19 cellular contexts compared by ENCODE assay signal in the genomic region with DNA sequence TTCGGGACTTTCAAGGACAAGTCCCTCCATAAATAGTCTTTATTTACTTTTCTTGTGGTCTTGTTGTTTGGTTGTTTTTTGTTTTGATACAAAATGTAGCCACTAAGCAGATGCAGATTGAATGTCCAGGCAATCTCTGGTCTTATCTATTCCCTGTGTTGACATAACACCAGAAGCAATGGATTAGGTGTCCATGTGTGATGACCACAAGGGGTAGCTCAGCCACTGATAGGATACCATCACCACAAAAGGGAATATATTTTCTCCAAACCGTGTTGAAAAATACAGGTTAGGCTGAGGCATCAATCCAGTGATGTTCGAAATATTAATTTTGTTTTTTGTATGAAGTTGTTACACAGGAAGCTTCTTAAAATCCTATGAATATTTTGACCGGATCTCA.
DNase-seq lines count a peak whose midpoint lies in the region; ATAC-seq, FAIRE-seq and TF ChIP-seq lines count a peak whose summit lies in the region.
"Had no signal": no experiment of that assay in that cellular context is flagged by ENCODE, and none has a peak within 500 bp of the region (broad histone marks: within the 10 kb centered on the region; RNA-seq: fewer than 3 reads in every experiment).

No MANE protein-coding gene starts in this region.

- H3K4me1 ChIP-seq in HepG2 (ENCODE audit: insufficient read depth, low read length) = peaks cover 44% of the 10 kb centered on the region
- peaks cover 0 to 4% (median 0%) of the 10 kb centered on the region in 4 donors for H3K4me1 ChIP-seq in right lobe of liver
- H3K4me1 ChIP-seq in hepatocyte (ENCODE audit: insufficient read depth) = no peaks in the 10 kb centered on the region

- TF ChIP-seq POLR2A in HepG2 (IDR thresholded peaks at IDR 0.05; ENCODE audit: insufficient read depth in 1 of 2, low read depth in 2 of 2, low read length in 2 of 2) (no peak), right lobe of liver (IDR thresholded peaks at IDR 0.05) (no peak)

- peaks cover 18 to 44% of the 10 kb centered on the region in 2 donors for H3K27me3 Mint-ChIP-seq in natural killer cell treated with Interleukin-12 subunit alpha and Interleukin-12 subunit beta and Interleukin-15 and Interleukin-18, amount 100 ng/mL, for 72 hours

- H3K27ac Mint-ChIP-seq in natural killer cell treated with Interleukin-12 subunit alpha and Interleukin-12 subunit beta and Interleukin-15 and Interleukin-18, amount 100 ng/mL, for 72 hours = peak overlapping the region in 1 of 2 donors; percentile 32
- H3K27ac Mint-ChIP-seq: activated CD8-positive, alpha-beta T cell treated with anti-CD3 and anti-CD28 coated beads, Interleukin-2, amount 10 ng/mL, durations not matched to agents 7 days and 5 days; activated naive CD8-positive, alpha-beta T cell treated with anti-CD3 and anti-CD28 coated beads, Interleukin-2, amount 50 U/mL, for 24 hours; T-cell had no signal

- H3K36me3 Mint-ChIP-seq in natural killer cell treated with Interleukin-12 subunit alpha and Interleukin-12 subunit beta and Interleukin-15 and Interleukin-18, amount 100 ng/mL, for 72 hours = no peaks in the 10 kb centered on the region

- ATAC-seq in HepG2 = peak; percentile 68
- no peak for ATAC-seq in right lobe of liver
- peak; percentile 54 for ATAC-seq in SK-N-SH treated with all-trans-retinoic acid at 6 μM for 48 hours
- no peak for ATAC-seq in HG02870 (IDR thresholded peaks at IDR 0.05; ENCODE audit: unreplicated experiment)
- no peak for ATAC-seq in natural killer cell treated with Interleukin-12 subunit alpha and Interleukin-12 subunit beta and Interleukin-15 and Interleukin-18, amount 100 ng/mL, for 72 hours
- ATAC-seq: activated CD8-positive, alpha-beta T cell treated with anti-CD3 and anti-CD28 coated beads, Interleukin-2, amount 10 ng/mL, durations not matched to agents 7 days and 5 days; activated naive CD8-positive, alpha-beta T cell treated with anti-CD3 and anti-CD28 coated beads, Interleukin-2, amount 50 U/mL, for 24 hours; T-cell had no signal

- DNase-seq in HepG2 (ENCODE audit: low spot score) = peak; percentile 51
- DNase-seq in right lobe of liver = no peak
- DNase-seq in fibroblast of mammary gland (ENCODE audit: low read depth) = peak; percentile 44
- DNase-seq in KBM-7 = no peak
- DNase-seq in natural killer cell treated with Interleukin-12 subunit alpha and Interleukin-12 subunit beta and Interleukin-15 and Interleukin-18, amount 100 ng/mL, for 72 hours (ENCODE audit: low spot score) = no peak
- no peak for DNase-seq in hepatocyte (ENCODE audit: low spot score)
- DNase-seq: activated CD8-positive, alpha-beta T cell treated with anti-CD3 and anti-CD28 coated beads, Interleukin-2, amount 10 ng/mL, durations not matched to agents 7 days and 5 days; activated naive CD8-positive, alpha-beta T cell treated with anti-CD3 and anti-CD28 coated beads, Interleukin-2, amount 50 U/mL, for 24 hours; AML-193; head of caudate nucleus; NCI-H2171; NCI-H82; RPMI8226; sigmoid colon; stimulated activated CD4-positive, alpha-beta T cell treated with anti-CD3 and anti-CD28 coated beads, Interleukin-2, amount 100 ng/mL, for 24 hours; T-cell had no signal

- peak; percentile 67 for TF ChIP-seq CTCF in HepG2 (CRISPR knock-in tag; IDR thresholded peaks at IDR 0.05)
- no peak for TF ChIP-seq CTCF in right lobe of liver (IDR thresholded peaks at IDR 0.05)
- peak; percentile 36 for TF ChIP-seq CTCF in fibroblast of mammary gland (conservative IDR thresholded peaks at IDR 0.05; ENCODE audit: control insufficient read depth, insufficient read depth, low read depth, low read length)
- TF ChIP-seq CTCF in hepatocyte (IDR thresholded peaks at IDR 0.05; ENCODE audit: poor library complexity) = no peak

- H3K27me3 ChIP-seq in HepG2 (ENCODE audit: control insufficient read depth in 1 of 2, insufficient read depth in 2 of 2, low read length in 2 of 2) (no peaks in the 10 kb centered on the region; a peak in 2 of 5 replicates), right lobe of liver (no peaks in the 10 kb centered on the region), hepatocyte (no peaks in the 10 kb centered on the region)
- H3K27me3 ChIP-seq: sigmoid colon had no signal

- H3K4me3 ChIP-seq in HepG2 (replicated peaks in 1 of 3; ENCODE audit: insufficient read depth in 1 of 3, low read depth in 2 of 3, low read length in 3 of 3) (no peak overlapping the region), right lobe of liver (no peak overlapping the region), fibroblast of mammary gland (ENCODE audit: control insufficient read depth, low read depth, low read length) (no peak overlapping the region), hepatocyte (no peak overlapping the region)
- H3K4me3 ChIP-seq: sigmoid colon had no signal

- CTCF ChIA-PET in HepG2 (lab: Yijun Ruan, JAX; ENCODE audit: low intra/inter-chr PET ratio, low total read pairs) = interaction anchor here (6.0 kb wide), 1 partner anchor 263 kb away, joined by 84 read pairs; no protein-coding TSS in a partner anchor

- no peak overlapping the region for H3K9ac ChIP-seq in HepG2 (ENCODE audit: insufficient read depth, low read depth, low read length)

- intact Hi-C loops in HepG2 (cut with micrococcal nuclease; ENCODE audit: unreplicated experiment) = loop anchor here (5.0 kb wide), 3 partner anchors 34 to 119 kb away; no protein-coding TSS in a partner anchor
- intact Hi-C loops in right lobe of liver (cut with DNase I) = loop anchor here in 1 of 2 donors (10.0 kb wide), 1 partner anchor 262 kb away; no protein-coding TSS in a partner anchor

- FAIRE-seq in HepG2 (lab: Jason Lieb, UNC) = peak; percentile 42
- FAIRE-seq: keratinocyte had no signal

- TF ChIP-seq RAD21 in HepG2 (CRISPR knock-in tag; IDR thresholded peaks at IDR 0.05) = peak; percentile 32; the same call in 1 of the 2 replicates

- BruUV-seq in HepG2 (replicated peaks; lab: Mats Ljungman, UMichigan) = no TSS peak

- H3K27ac ChIP-seq in HepG2 (ENCODE audit: extremely low read length, insufficient read depth, low read length) = no peak overlapping the region
- no peak overlapping the region for H3K27ac ChIP-seq in right lobe of liver
- no peak overlapping the region for H3K27ac ChIP-seq in hepatocyte
- H3K27ac ChIP-seq: sigmoid colon had no signal

- H2AFZ ChIP-seq in HepG2 (ENCODE audit: low read length) = no peak overlapping the region
- H2AFZ ChIP-seq in hepatocyte = no peak overlapping the region

- H3K36me3 ChIP-seq in HepG2 (replicated peaks in 1 of 2; ENCODE audit: control insufficient read depth in 1 of 2, insufficient read depth in 2 of 2, low read length in 2 of 2) = no peaks in the 10 kb centered on the region
- no peaks in the 10 kb centered on the region for H3K36me3 ChIP-seq in right lobe of liver
- H3K36me3 ChIP-seq in hepatocyte (replicated peaks; ENCODE audit: insufficient read depth, low read depth) = no peaks in the 10 kb centered on the region
- H3K36me3 ChIP-seq: sigmoid colon had no signal

- H3K9me3 Mint-ChIP-seq in natural killer cell treated with Interleukin-12 subunit alpha and Interleukin-12 subunit beta and Interleukin-15 and Interleukin-18, amount 100 ng/mL, for 72 hours = no peaks in the 10 kb centered on the region
- H3K9me3 Mint-ChIP-seq: activated naive CD8-positive, alpha-beta T cell treated with anti-CD3 and anti-CD28 coated beads, Interleukin-2, amount 50 U/mL, for 24 hours; T-cell had no signal

- no peaks in the 10 kb centered on the region for H3K9me2 ChIP-seq in hepatocyte (replicated peaks; ENCODE audit: insufficient read depth)

- H4K20me1 ChIP-seq in HepG2 (ENCODE audit: insufficient read depth, low read length) = no peaks in the 10 kb centered on the region
- no peaks in the 10 kb centered on the region for H4K20me1 ChIP-seq in hepatocyte (ENCODE audit: insufficient read depth, poor library complexity, severe bottlenecking)

- POLR2A ChIA-PET in HepG2 (lab: Yijun Ruan, JAX) = no interaction called here

- no peak overlapping the region for H3K4me3 Mint-ChIP-seq in natural killer cell treated with Interleukin-12 subunit alpha and Interleukin-12 subunit beta and Interleukin-15 and Interleukin-18, amount 100 ng/mL, for 72 hours
- H3K4me3 Mint-ChIP-seq: activated CD8-positive, alpha-beta T cell treated with anti-CD3 and anti-CD28 coated beads, Interleukin-2, amount 10 ng/mL, durations not matched to agents 7 days and 5 days; activated naive CD8-positive, alpha-beta T cell treated with anti-CD3 and anti-CD28 coated beads, Interleukin-2, amount 50 U/mL, for 24 hours; T-cell had no signal

- TF ChIP-seq EP300 in HepG2 (IDR thresholded peaks at IDR 0.05; ENCODE audit: low read depth in 2 of 2, low read length in 2 of 2) = no peak
- TF ChIP-seq EP300 in HepG2 (CRISPR knock-in tag; IDR thresholded peaks at IDR 0.05; ENCODE audit: borderline replicate concordance) = no peak

- no peaks in the 10 kb centered on the region for H3K9me3 ChIP-seq in HepG2 (ENCODE audit: low read length)
- no peaks in the 10 kb centered on the region for H3K9me3 ChIP-seq in right lobe of liver
- no peaks in the 10 kb centered on the region for H3K9me3 ChIP-seq in hepatocyte (ENCODE audit: low read depth)
- H3K9me3 ChIP-seq: sigmoid colon had no signal

- 53% methylated on average over 4 of the region's 4 CpGs for WGBS in HepG2 (ENCODE audit: low lambda C conversion rate)
- 56% methylated on average over 4 of the region's 4 CpGs for WGBS in right lobe of liver (ENCODE audit: insufficient coverage, low coverage, low lambda C conversion rate, missing lambda C conversion rate)
- 67% methylated on average over 4 of the region's 4 CpGs for WGBS in hepatocyte (ENCODE audit: low lambda C conversion rate, missing lambda C conversion rate)

- H3K4me1 Mint-ChIP-seq in natural killer cell treated with Interleukin-12 subunit alpha and Interleukin-12 subunit beta and Interleukin-15 and Interleukin-18, amount 100 ng/mL, for 72 hours (ENCODE audit: low read depth in 2 of 2) = peaks cover 6 to 9% of the 10 kb centered on the region in 2 donors

- H3K79me2 ChIP-seq in HepG2 (ENCODE audit: insufficient read depth, low read length) = no peaks in the 10 kb centered on the region
- no peaks in the 10 kb centered on the region for H3K79me2 ChIP-seq in hepatocyte

- in situ Hi-C loops in HepG2 (cut with HindIII; ENCODE audit: extremely low pct_ligation_motif_present, low pct_unique_long_range_greater_than_20kb) = no loop called here
- in situ Hi-C loops in KBM-7 (cut with MboI; ENCODE audit: low pct_unique_long_range_greater_than_20kb, low sequenced_read_pairs) = no loop called here

- H3K4me2 ChIP-seq in HepG2 (ENCODE audit: low read depth, low read length) (no peak overlapping the region), hepatocyte (no peak overlapping the region)

TF ChIP-seq in HepG2, 621 proteins besides CTCF, POLR2A, EP300 and RAD21 (continues in another document):
- no peak for TF ChIP-seq ZSCAN9 (CRISPR knock-in tag; IDR thresholded peaks at IDR 0.05; ENCODE audit: borderline replicate concordance)
- TF ChIP-seq FOXA1 (IDR thresholded peaks at IDR 0.05) = no peak
- TF ChIP-seq FOXA1 (CRISPR knock-in tag; IDR thresholded peaks at IDR 0.05) = peak; percentile 91
- TF ChIP-seq RFX3 (CRISPR knock-in tag; IDR thresholded peaks at IDR 0.05) = no peak

TF ChIP-seq in SK-N-SH treated with all-trans-retinoic acid at 6 μM for 48 hours, 23 proteins besides CTCF, POLR2A, EP300 and RAD21:
- TF ChIP-seq ZNF565 (CRISPR knock-in tag; conservative IDR thresholded peaks at IDR 0.05; ENCODE audit: low read depth) = no peak

Comparison
In these comparisons a context has a peak if more than half of its experiments do, and no peak if none do; other contexts are left out.
1. ATAC-seq: peak in HepG2 (single experiment) and SK-N-SH treated with all-trans-retinoic acid at 6 μM for 48 hours (single experiment); none in right lobe of liver (0 of 4), HG02870 (single experiment) and natural killer cell treated with Interleukin-12 subunit alpha and Interleukin-12 subunit beta and Interleukin-15 and Interleukin-18, amount 100 ng/mL, for 72 hours (0 of 2).
2. DNase-seq: peak in HepG2 (single experiment) and fibroblast of mammary gland (single experiment); none in right lobe of liver (0 of 3), KBM-7 (single experiment), natural killer cell treated with Interleukin-12 subunit alpha and Interleukin-12 subunit beta and Interleukin-15 and Interleukin-18, amount 100 ng/mL, for 72 hours (single experiment) and hepatocyte (single experiment).
3. CTCF ChIP-seq: peak in HepG2 (single experiment) and fibroblast of mammary gland (single experiment); none in right lobe of liver (0 of 4) and hepatocyte (single experiment).